ENCODE assay signal across 8 cellular contexts in the genomic region with DNA sequence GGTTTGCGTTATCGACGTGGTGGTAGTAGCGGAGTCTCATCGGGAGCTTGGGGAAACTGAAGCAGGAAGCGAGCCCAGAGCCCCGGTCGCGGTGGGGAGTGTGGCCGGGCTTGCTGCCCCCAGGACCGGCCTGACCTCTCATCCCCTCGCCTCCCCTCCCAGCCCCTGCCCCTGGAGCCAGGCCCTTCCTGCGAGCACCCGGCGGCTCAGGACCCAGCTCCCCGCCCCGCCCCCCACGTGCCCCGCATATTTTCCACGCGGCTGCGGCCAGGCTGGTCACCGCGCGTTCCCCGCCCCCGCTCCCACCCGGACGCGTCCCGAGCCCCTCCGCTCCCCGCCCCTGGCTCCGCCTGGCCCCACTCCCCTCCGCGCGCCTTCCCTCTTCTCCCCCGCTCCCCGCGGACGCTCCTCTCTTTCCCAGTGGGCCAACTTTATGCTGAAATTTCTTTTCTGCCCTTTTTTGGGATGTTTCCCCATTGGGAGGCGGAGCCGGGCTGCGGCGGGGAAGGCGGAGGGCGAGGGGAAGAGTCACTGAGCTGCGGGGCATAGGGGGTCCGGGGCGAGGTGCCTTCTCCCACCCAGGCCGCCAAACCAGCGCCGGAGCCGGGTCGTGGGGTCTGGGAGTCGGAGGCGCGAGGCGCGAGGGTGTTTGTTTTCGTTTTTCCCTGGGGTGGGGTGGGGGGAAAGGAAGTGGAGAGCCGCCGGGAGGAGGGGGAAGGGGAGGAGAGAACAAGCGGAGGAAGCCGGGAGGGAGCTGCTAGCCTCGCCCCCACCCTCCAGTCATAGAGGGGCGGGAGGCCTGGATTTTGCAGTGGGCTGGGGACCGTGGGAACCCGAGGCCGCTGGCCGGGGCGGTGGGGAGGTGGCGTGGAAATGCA. TPM values are rescaled to one million over a fixed set of nuclear protein-coding genes. Genes with fewer than 3 reads are reported as not detected.
A peak's percentile ranks its signal among the peaks of the same experiment; 100 is the strongest.
DNase-seq lines count a peak whose midpoint lies in the region; ATAC-seq and TF ChIP-seq lines count a peak whose summit lies in the region.

No MANE protein-coding gene starts in this region.

- H3K9me3 Mint-ChIP-seq in osteocyte (ENCODE audit: unreplicated experiment): no peaks in the 10 kb centered on the region

- H3K27me3 ChIP-seq in SJCRH30: no peaks in the 10 kb centered on the region

- peak overlapping the region; percentile 97 for H3K27ac ChIP-seq in SJCRH30

- peak overlapping the region; percentile 82 for H3K4me3 Mint-ChIP-seq in osteocyte (ENCODE audit: unreplicated experiment)

- peaks cover 5% of the 10 kb centered on the region for H3K36me3 Mint-ChIP-seq in osteocyte (ENCODE audit: unreplicated experiment)

- intact Hi-C loops in cardiac septum (cut with DNase I): loop anchor here (1.0 to 2.0 kb wide), 3 partner anchors 32 to 86 kb away; partner anchors contain the start of genes CCDC107, CREB3, RMRP and TLN1

- H3K27me3 Mint-ChIP-seq in osteocyte (ENCODE audit: unreplicated experiment): no peaks in the 10 kb centered on the region

- DNase-seq in AML-193 (lab: John Stamatoyannopoulos, UW) (peak; percentile 25 to 31), H4 (ENCODE audit: low spot score) (peak; percentile 60), SJCRH30 (peak; percentile 84 to 85), amygdala (lab: John Stamatoyannopoulos, UW) (peak in 32 of 56 donors; percentile 16 to 70 (median 38)), cardiac septum (ENCODE audit: low spot score) (peak; percentile 88), osteocyte (ENCODE audit: extremely low spot score, unreplicated experiment) (no peak), cerebellar nuclear complex (lab: John Stamatoyannopoulos, UW) (no peak)

- ATAC-seq in HG03045 (IDR thresholded peaks at IDR 0.05; ENCODE audit: unreplicated experiment): no peak

- peaks cover 47% of the 10 kb centered on the region for H3K4me1 Mint-ChIP-seq in osteocyte (ENCODE audit: unreplicated experiment)

- peaks cover 13% of the 10 kb centered on the region for H3K4me1 ChIP-seq in SJCRH30

- H3K9me3 ChIP-seq in SJCRH30 (replicated peaks): no peaks in the 10 kb centered on the region

- peak overlapping the region; percentile 98 for H3K4me3 ChIP-seq in SJCRH30

- peak overlapping the region; percentile 93 for H3K27ac Mint-ChIP-seq in osteocyte (ENCODE audit: unreplicated experiment)

- no peak for TF ChIP-seq CTCF in osteocyte (IDR thresholded peaks at IDR 0.05)

- peaks cover 19% of the 10 kb centered on the region for H3K36me3 ChIP-seq in SJCRH30

RNA-seq across cellular contexts. Expression of gene TPM2, which starts 1.0 kb away (rescaled TPM):
- 2.7 and 3.9 TPM in 2 replicates for total RNA-seq in H4 (2014; rRNA removed; shearing (Covaris generic))
- 427 and 459 TPM in 2 replicates for total RNA-seq in SJCRH30 (2014; rRNA removed; shearing (Covaris generic))
- total RNA-seq in cardiac septum (690 TPM), osteocyte (476 and 515 TPM in 2 replicates)

RNA-seq across cellular contexts. Expression of gene CA9, which starts 17.0 kb away (rescaled TPM):
- 1.3 and 2.1 TPM in 2 replicates for total RNA-seq in H4 (2014; rRNA removed; shearing (Covaris generic))
- total RNA-seq in SJCRH30 (2014; rRNA removed; shearing (Covaris generic)): 2.5 and 3.2 TPM in 2 replicates
- total RNA-seq in cardiac septum (0.48 TPM), osteocyte (not detected in 2 replicates)

RNA-seq across cellular contexts. Expression of gene ARHGEF39, which starts 25.7 kb away (rescaled TPM):
- 16.9 and 44.9 TPM in 2 replicates for total RNA-seq in H4 (2014; rRNA removed; shearing (Covaris generic))
- total RNA-seq in SJCRH30 (2014; rRNA removed; shearing (Covaris generic)): 10.5 and 11.9 TPM in 2 replicates
- total RNA-seq in cardiac septum (0.48 TPM), osteocyte (0.86 and 1.6 TPM in 2 replicates)

RNA-seq across cellular contexts. Expression of gene CCDC107, which starts 32.6 kb away (rescaled TPM):
- total RNA-seq in H4 (2014; rRNA removed; shearing (Covaris generic)): 6.3 and 7.9 TPM in 2 replicates
- total RNA-seq in SJCRH30 (2014; rRNA removed; shearing (Covaris generic)): 6.1 and 6.6 TPM in 2 replicates
- total RNA-seq in cardiac septum (47.7 TPM), osteocyte (30.0 and 31.3 TPM in 2 replicates)

RNA-seq across cellular contexts. Expression of gene RMRP, which starts 32.9 kb away (rescaled TPM):
- 4,639 and 15,849 TPM in 2 replicates for total RNA-seq in H4 (2014; rRNA removed; shearing (Covaris generic))
- 8,654 and 17,072 TPM in 2 replicates for total RNA-seq in SJCRH30 (2014; rRNA removed; shearing (Covaris generic))
- 10,677 TPM for total RNA-seq in cardiac septum
- total RNA-seq in osteocyte: 14,337 and 15,426 TPM in 2 replicates

Comparison
In these comparisons a context has a peak if more than half of its experiments do, and no peak if none do; other contexts are left out.
1. DNase-seq: peak in AML-193 (2 of 2), H4 (single experiment), SJCRH30 (2 of 2), amygdala (32 of 56) and cardiac septum (single experiment); none in osteocyte (single experiment) and cerebellar nuclear complex (0 of 2).
2. RNA of gene TPM2, which starts 1.0 kb away (total RNA-seq): 690 TPM in cardiac septum (single experiment), 476 to 515 TPM in osteocyte and 427 to 459 TPM in SJCRH30; 2.7 to 3.9 TPM in H4; every median in the first group is over 10 times any median in the second.